8 cellular contexts compared by ENCODE assay signal in genomic region chr2:86035371-86035882, GRCh38.
DNase-seq lines count a peak whose midpoint lies in the region; ATAC-seq and TF ChIP-seq lines count a peak whose summit lies in the region.

No MANE protein-coding gene starts in this region.

- H3K27ac ChIP-seq in ascending aorta (peak overlapping the region; percentile 84 to 89), muscle layer of colon (ENCODE audit: low read depth, low read length) (peak overlapping the region; percentile 27), transverse colon (peak overlapping the region; percentile 82 to 87 (median 85))

- H3K36me3 Mint-ChIP-seq in activated T-cell treated with anti-CD3 and anti-CD28 coated beads, Interleukin-2, amount 50 U/mL, for 72 hours (ENCODE audit: insufficient read depth in 2 of 2), result peaks cover 13 to 22% of the 10 kb centered on the region in 2 donors
- peaks cover 53% of the 10 kb centered on the region for H3K36me3 Mint-ChIP-seq in activated T-cell treated with anti-CD3 and anti-CD28 coated beads, Interleukin-2, amount 50 U/mL, for 4 hours (ENCODE audit: insufficient read depth)

- H3K27ac Mint-ChIP-seq in activated T-cell treated with anti-CD3 and anti-CD28 coated beads, Interleukin-2, amount 50 U/mL, for 72 hours, result peak overlapping the region; percentile 77

- H3K27me3 ChIP-seq in ascending aorta, result no peaks in the 10 kb centered on the region
- H3K27me3 ChIP-seq in muscle layer of colon (ENCODE audit: control insufficient read depth in 1 of 2, insufficient read depth in 2 of 2, low read length in 2 of 2), result no peaks in the 10 kb centered on the region
- no peaks in the 10 kb centered on the region for H3K27me3 ChIP-seq in transverse colon

- in situ Hi-C loops in transverse colon (cut with MboI; ENCODE audit: low pct_ligation_motif_present in 1 of 4, low pct_unique_long_range_greater_than_20kb in 1 of 4, low sequenced_read_pairs in 3 of 4), result no loop called here

- TF ChIP-seq EP300 in transverse colon (IDR thresholded peaks at IDR 0.05; ENCODE audit: low read depth), result no peak

- H3K4me3 Mint-ChIP-seq in activated T-cell treated with anti-CD3 and anti-CD28 coated beads, Interleukin-2, amount 50 U/mL, for 72 hours, result peak overlapping the region; percentile 85 to 95
- no peak overlapping the region for H3K4me3 Mint-ChIP-seq in activated T-cell treated with anti-CD3 and anti-CD28 coated beads, Interleukin-2, amount 50 U/mL, for 4 hours

- TF ChIP-seq POLR2A in transverse colon (IDR thresholded peaks at IDR 0.05), result no peak

- TF ChIP-seq CTCF in ascending aorta (IDR thresholded peaks at IDR 0.05) (no peak), transverse colon (IDR thresholded peaks at IDR 0.05) (no peak)

- no peaks in the 10 kb centered on the region for H3K27me3 Mint-ChIP-seq in activated T-cell treated with anti-CD3 and anti-CD28 coated beads, Interleukin-2, amount 50 U/mL, for 72 hours (ENCODE audit: low read depth)
- H3K27me3 Mint-ChIP-seq in activated T-cell treated with anti-CD3 and anti-CD28 coated beads, Interleukin-2, amount 50 U/mL, for 4 hours (ENCODE audit: low read depth), result no peaks in the 10 kb centered on the region

- WGBS in transverse colon (ENCODE audit: low coverage in 1 of 2), 2 donors, result 82% methylated on average over 7 of the region's 7 CpGs; no CpG with 5 or more reads in 1 of the 2 donors

- no peak for DNase-seq in activated T-cell treated with anti-CD3 and anti-CD28 coated beads, Interleukin-2, amount 50 U/mL, for 72 hours
- DNase-seq in activated T-cell treated with anti-CD3 and anti-CD28 coated beads, Interleukin-2, amount 50 U/mL, for 4 hours, result no peak
- DNase-seq in ascending aorta (ENCODE audit: low spot score in 2 of 2), result no peak
- DNase-seq in transverse colon, result no peak
- no peak for DNase-seq in kidney glomerular epithelial cell (lab: John Stamatoyannopoulos, UW)
- no peak for DNase-seq in midbrain (lab: John Stamatoyannopoulos, UW)

- H3K4me3 ChIP-seq in ascending aorta, result no peak overlapping the region
- no peak overlapping the region for H3K4me3 ChIP-seq in muscle layer of colon (ENCODE audit: low read depth in 1 of 2, low read length in 2 of 2)
- H3K4me3 ChIP-seq in transverse colon, result no peak overlapping the region

- H3K4me1 ChIP-seq in ascending aorta (peaks cover 22 to 28% of the 10 kb centered on the region in 2 donors), muscle layer of colon (ENCODE audit: insufficient read depth, low read length) (peaks cover 34% of the 10 kb centered on the region), transverse colon (peaks cover 26 to 42% (median 33%) of the 10 kb centered on the region in 4 donors)

- ATAC-seq in activated T-cell treated with anti-CD3 and anti-CD28 coated beads, Interleukin-2, amount 50 U/mL, for 72 hours (replicated peaks in 1 of 2), result no peak
- ATAC-seq in activated T-cell treated with anti-CD3 and anti-CD28 coated beads, Interleukin-2, amount 50 U/mL, for 4 hours, result no peak
- no peak for ATAC-seq in HG02763 (IDR thresholded peaks at IDR 0.05; ENCODE audit: unreplicated experiment)

- intact Hi-C loops in ascending aorta (cut with DNase I), result loop anchor here (5.0 kb wide), 1 partner anchor 38 kb away; no protein-coding TSS in a partner anchor
- intact Hi-C loops in transverse colon (cut with DNase I; ENCODE audit: low total_unique reads), result no loop called here

- H3K9me3 Mint-ChIP-seq in activated T-cell treated with anti-CD3 and anti-CD28 coated beads, Interleukin-2, amount 50 U/mL, for 72 hours, result no peaks in the 10 kb centered on the region
- H3K9me3 Mint-ChIP-seq in activated T-cell treated with anti-CD3 and anti-CD28 coated beads, Interleukin-2, amount 50 U/mL, for 4 hours, result no peaks in the 10 kb centered on the region

- H3K9me3 ChIP-seq in ascending aorta, result no peaks in the 10 kb centered on the region
- H3K9me3 ChIP-seq in muscle layer of colon (ENCODE audit: low read length), result no peaks in the 10 kb centered on the region
- H3K9me3 ChIP-seq in transverse colon, result no peaks in the 10 kb centered on the region

- H3K4me1 Mint-ChIP-seq in activated T-cell treated with anti-CD3 and anti-CD28 coated beads, Interleukin-2, amount 50 U/mL, for 72 hours (ENCODE audit: low read depth), result peaks cover 67% of the 10 kb centered on the region
- peaks cover 74% of the 10 kb centered on the region for H3K4me1 Mint-ChIP-seq in activated T-cell treated with anti-CD3 and anti-CD28 coated beads, Interleukin-2, amount 50 U/mL, for 4 hours (ENCODE audit: low read depth)

- H3K9ac ChIP-seq in muscle layer of colon (ENCODE audit: low read length), result peak overlapping the region; percentile 15

- H3K36me3 ChIP-seq in ascending aorta (peaks cover 28 to 50% of the 10 kb centered on the region in 2 donors), muscle layer of colon (ENCODE audit: insufficient read depth, low read length) (peaks cover 48% of the 10 kb centered on the region), transverse colon (peaks cover 0 to 22% (median 9%) of the 10 kb centered on the region in 4 donors)

Comparison
In these comparisons a context has a peak if more than half of its experiments do, and no peak if none do; other contexts are left out.
1. H3K27ac ChIP-seq: peak in every context shown above with its lines; median percentile 86 in ascending aorta; 85 in transverse colon; 27 in muscle layer of colon.